1 cellular context compared by ENCODE assay signal in the genomic region with DNA sequence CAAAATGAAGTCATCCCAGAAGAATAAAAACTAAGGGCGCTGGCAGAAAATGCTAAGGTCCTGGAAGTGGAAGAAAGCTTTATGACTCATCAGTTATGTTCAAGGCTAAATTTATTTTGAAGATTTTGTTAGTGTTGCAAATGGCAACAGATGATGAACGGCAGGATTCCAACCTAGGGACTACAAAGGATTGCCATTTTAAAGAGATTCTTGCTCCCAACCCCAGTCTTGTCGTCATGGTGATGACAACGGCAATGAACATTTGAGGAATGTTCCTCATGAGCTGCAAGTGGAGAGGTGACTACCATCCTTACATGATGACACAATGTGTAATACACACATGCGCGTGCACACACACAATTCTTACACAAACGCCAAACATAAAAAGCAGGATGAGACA.
TF ChIP-seq lines count a peak whose summit lies in the region.

No MANE protein-coding gene starts in this region.

TF ChIP-seq in SK-N-SH treated with all-trans-retinoic acid at 6 μM for 48 hours, 23 proteins besides CTCF, POLR2A, EP300 and RAD21 (continued from another document):
- TF ChIP-seq, protein P1, sequence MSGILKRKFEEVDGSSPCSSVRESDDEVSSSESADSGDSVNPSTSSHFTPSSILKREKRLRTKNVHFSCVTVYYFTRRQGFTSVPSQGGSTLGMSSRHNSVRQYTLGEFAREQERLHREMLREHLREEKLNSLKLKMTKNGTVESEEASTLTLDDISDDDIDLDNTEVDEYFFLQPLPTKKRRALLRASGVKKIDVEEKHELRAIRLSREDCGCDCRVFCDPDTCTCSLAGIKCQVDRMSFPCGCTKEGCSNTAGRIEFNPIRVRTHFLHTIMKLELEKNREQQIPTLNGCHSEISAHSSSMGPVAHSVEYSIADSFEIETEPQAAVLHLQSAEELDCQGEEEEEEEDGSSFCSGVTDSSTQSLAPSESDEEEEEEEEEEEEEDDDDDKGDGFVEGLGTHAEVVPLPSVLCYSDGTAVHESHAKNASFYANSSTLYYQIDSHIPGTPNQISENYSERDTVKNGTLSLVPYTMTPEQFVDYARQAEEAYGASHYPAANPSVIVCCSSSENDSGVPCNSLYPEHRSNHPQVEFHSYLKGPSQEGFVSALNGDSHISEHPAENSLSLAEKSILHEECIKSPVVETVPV (CRISPR knock-in tag; IDR thresholded peaks at IDR 0.05), result no peak
- TF ChIP-seq PPARA (CRISPR knock-in tag; IDR thresholded peaks at IDR 0.05; ENCODE audit: borderline replicate concordance), result no peak
- TF ChIP-seq OSR1 (CRISPR knock-in tag; IDR thresholded peaks at IDR 0.05), result no peak
- no peak for TF ChIP-seq TOX (CRISPR knock-in tag; IDR thresholded peaks at IDR 0.05; ENCODE audit: borderline replicate concordance)
- TF ChIP-seq ARNTL (CRISPR knock-in tag; IDR thresholded peaks at IDR 0.05; ENCODE audit: borderline replicate concordance, low read depth), result no peak
- no peak for TF ChIP-seq SNAI2 (CRISPR knock-in tag; IDR thresholded peaks at IDR 0.05)
- TF ChIP-seq, protein P2, sequence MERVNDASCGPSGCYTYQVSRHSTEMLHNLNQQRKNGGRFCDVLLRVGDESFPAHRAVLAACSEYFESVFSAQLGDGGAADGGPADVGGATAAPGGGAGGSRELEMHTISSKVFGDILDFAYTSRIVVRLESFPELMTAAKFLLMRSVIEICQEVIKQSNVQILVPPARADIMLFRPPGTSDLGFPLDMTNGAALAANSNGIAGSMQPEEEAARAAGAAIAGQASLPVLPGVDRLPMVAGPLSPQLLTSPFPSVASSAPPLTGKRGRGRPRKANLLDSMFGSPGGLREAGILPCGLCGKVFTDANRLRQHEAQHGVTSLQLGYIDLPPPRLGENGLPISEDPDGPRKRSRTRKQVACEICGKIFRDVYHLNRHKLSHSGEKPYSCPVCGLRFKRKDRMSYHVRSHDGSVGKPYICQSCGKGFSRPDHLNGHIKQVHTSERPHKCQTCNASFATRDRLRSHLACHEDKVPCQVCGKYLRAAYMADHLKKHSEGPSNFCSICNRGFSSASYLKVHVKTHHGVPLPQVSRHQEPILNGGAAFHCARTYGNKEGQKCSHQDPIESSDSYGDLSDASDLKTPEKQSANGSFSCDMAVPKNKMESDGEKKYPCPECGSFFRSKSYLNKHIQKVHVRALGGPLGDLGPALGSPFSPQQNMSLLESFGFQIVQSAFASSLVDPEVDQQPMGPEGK (CRISPR knock-in tag; IDR thresholded peaks at IDR 0.05; ENCODE audit: borderline replicate concordance), result no peak
- TF ChIP-seq, protein P3, sequence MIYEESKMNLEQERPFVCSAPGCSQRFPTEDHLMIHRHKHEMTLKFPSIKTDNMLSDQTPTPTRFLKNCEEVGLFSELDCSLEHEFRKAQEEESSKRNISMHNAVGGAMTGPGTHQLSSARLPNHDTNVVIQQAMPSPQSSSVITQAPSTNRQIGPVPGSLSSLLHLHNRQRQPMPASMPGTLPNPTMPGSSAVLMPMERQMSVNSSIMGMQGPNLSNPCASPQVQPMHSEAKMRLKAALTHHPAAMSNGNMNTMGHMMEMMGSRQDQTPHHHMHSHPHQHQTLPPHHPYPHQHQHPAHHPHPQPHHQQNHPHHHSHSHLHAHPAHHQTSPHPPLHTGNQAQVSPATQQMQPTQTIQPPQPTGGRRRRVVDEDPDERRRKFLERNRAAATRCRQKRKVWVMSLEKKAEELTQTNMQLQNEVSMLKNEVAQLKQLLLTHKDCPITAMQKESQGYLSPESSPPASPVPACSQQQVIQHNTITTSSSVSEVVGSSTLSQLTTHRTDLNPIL (CRISPR knock-in tag; IDR thresholded peaks at IDR 0.05; ENCODE audit: low read depth), result no peak
